10 cellular contexts compared by ENCODE assay signal in genomic region chr2:118841828-118842461, GRCh38. TPM values are rescaled to one million over a fixed set of nuclear protein-coding genes. Genes with fewer than 3 reads are reported as not detected.
A peak's percentile ranks its signal among the peaks of the same experiment; 100 is the strongest.
DNase-seq lines count a peak whose midpoint lies in the region; ATAC-seq and TF ChIP-seq lines count a peak whose summit lies in the region.
"Had no signal": no experiment of that assay in that cellular context is flagged by ENCODE, and none has a peak within 500 bp of the region (broad histone marks: within the 10 kb centered on the region; RNA-seq: fewer than 3 reads in every experiment).

No MANE protein-coding gene starts in this region.

- H3K27ac Mint-ChIP-seq in activated naive CD8-positive, alpha-beta T cell treated with anti-CD3 and anti-CD28 coated beads for 36 hours = peak overlapping the region; percentile 43

- H3K4me1 ChIP-seq in smooth muscle cell (ENCODE audit: low read depth) = peaks cover 5% of the 10 kb centered on the region
- no peaks in the 10 kb centered on the region for H3K4me1 ChIP-seq in testis

- intact Hi-C loops in testis (cut with DNase I; ENCODE audit: low total_unique reads) = no loop called here

- H3K4me3 ChIP-seq in smooth muscle cell (peak overlapping the region; percentile 33), testis (no peak overlapping the region)

- H3K9me3 ChIP-seq in smooth muscle cell (replicated peaks; ENCODE audit: low read depth) (no peaks in the 10 kb centered on the region), testis (no peaks in the 10 kb centered on the region)
- H3K9me3 ChIP-seq: Peyer's patch had no signal

- no peak overlapping the region for H2AFZ ChIP-seq in smooth muscle cell (ENCODE audit: low read depth)

- H4K20me1 ChIP-seq in smooth muscle cell (ENCODE audit: low read depth) = no peaks in the 10 kb centered on the region

- peaks cover 99% of the 10 kb centered on the region for H3K27me3 ChIP-seq in smooth muscle cell (ENCODE audit: low read depth)
- H3K27me3 ChIP-seq in testis = peaks cover 5% of the 10 kb centered on the region

- H3K79me2 ChIP-seq in smooth muscle cell (ENCODE audit: low read depth) = peaks cover 6% of the 10 kb centered on the region

- H3K9ac ChIP-seq in smooth muscle cell (ENCODE audit: low read depth) = peak overlapping the region; percentile 39

- H3K27ac ChIP-seq in smooth muscle cell (ENCODE audit: low read depth) (no peak overlapping the region), testis (no peak overlapping the region)
- H3K27ac ChIP-seq: Peyer's patch had no signal

- ATAC-seq in HG02763 (IDR thresholded peaks at IDR 0.05; ENCODE audit: unreplicated experiment) = no peak

- no peaks in the 10 kb centered on the region for H3K36me3 Mint-ChIP-seq in activated naive CD8-positive, alpha-beta T cell treated with anti-CD3 and anti-CD28 coated beads for 36 hours

- H3F3A ChIP-seq in smooth muscle cell (ENCODE audit: low read depth) = no peaks in the 10 kb centered on the region

- peak overlapping the region; percentile 63 for H3K4me3 Mint-ChIP-seq in activated naive CD8-positive, alpha-beta T cell treated with anti-CD3 and anti-CD28 coated beads for 36 hours

- TF ChIP-seq POLR2A in testis (IDR thresholded peaks at IDR 0.05) = no peak

- H3K36me3 ChIP-seq in smooth muscle cell (ENCODE audit: low read depth) = no peaks in the 10 kb centered on the region
- no peaks in the 10 kb centered on the region for H3K36me3 ChIP-seq in testis (ENCODE audit: low read depth, missing control alignments)
- H3K36me3 ChIP-seq: Peyer's patch had no signal

- H3K4me2 ChIP-seq in smooth muscle cell = peak overlapping the region; percentile 77

- peak; percentile 3 for DNase-seq in activated CD4-positive, alpha-beta T cell treated with anti-CD3 and anti-CD28 coated beads for 1 hour
- DNase-seq in activated CD4-positive, alpha-beta T cell treated with anti-CD3 and anti-CD28 coated beads, Interleukin-2, amount 50 U/mL, for 1 hour = no peak
- no peak for DNase-seq in activated naive CD8-positive, alpha-beta T cell treated with anti-CD3 and anti-CD28 coated beads for 36 hours
- peak; percentile 55 for DNase-seq in left kidney (ENCODE audit: low read depth, low spot score)
- DNase-seq in smooth muscle cell (lab: John Stamatoyannopoulos, UW; ENCODE audit: unreplicated experiment) = no peak
- no peak for DNase-seq in DMS114 treated with DMSO at 0.1 percent for 48 hours (lab: John Stamatoyannopoulos, UW; ENCODE audit: unreplicated experiment)
- DNase-seq in testis = no peak

- no peaks in the 10 kb centered on the region for H3K9me3 Mint-ChIP-seq in activated naive CD8-positive, alpha-beta T cell treated with anti-CD3 and anti-CD28 coated beads for 36 hours

- peaks cover 16% of the 10 kb centered on the region for H3K4me1 Mint-ChIP-seq in activated naive CD8-positive, alpha-beta T cell treated with anti-CD3 and anti-CD28 coated beads for 36 hours

- 11% methylated on average over 47 of the region's 47 CpGs for WGBS in smooth muscle cell (ENCODE audit: low lambda C conversion rate)
- WGBS in testis, 2 donors = 8 to 12% methylated on average over 47 of the region's 47 CpGs

- TF ChIP-seq CTCF in smooth muscle cell (IDR thresholded peaks at IDR 0.05; ENCODE audit: borderline replicate concordance, insufficient read depth, poor library complexity, severe bottlenecking) (no peak), testis (IDR thresholded peaks at IDR 0.05) (no peak)

- peaks cover 93% of the 10 kb centered on the region for H3K27me3 Mint-ChIP-seq in activated naive CD8-positive, alpha-beta T cell treated with anti-CD3 and anti-CD28 coated beads for 36 hours

RNA-seq across cellular contexts. Expression of gene EN1, which starts 5.5 kb away (rescaled TPM):
- total RNA-seq in activated naive CD8-positive, alpha-beta T cell treated with anti-CD3 and anti-CD28 coated beads for 36 hours = not detected
- total RNA-seq in smooth muscle cell (3.0 TPM in 2 replicates), testis (under 1 TPM; 0.62 to 0.71 TPM)
- polyA plus RNA-seq in smooth muscle cell (3.4 and 12.9 TPM in 2 replicates), testis (ENCODE audit: insufficient read depth, low read depth, low replicate concordance) (0.20 TPM)
- total RNA-seq: activated CD8-positive, alpha-beta memory T cell treated with anti-CD3 and anti-CD28 coated beads for 36 hours; Peyer's patch had no signal

Comparison
In these comparisons a context has a peak if more than half of its experiments do, and no peak if none do; other contexts are left out.
1. DNase-seq: peak in activated CD4-positive, alpha-beta T cell treated with anti-CD3 and anti-CD28 coated beads for 1 hour (single experiment) and left kidney (single experiment); none in activated CD4-positive, alpha-beta T cell treated with anti-CD3 and anti-CD28 coated beads, Interleukin-2, amount 50 U/mL, for 1 hour (single experiment), activated naive CD8-positive, alpha-beta T cell treated with anti-CD3 and anti-CD28 coated beads for 36 hours (single experiment), smooth muscle cell (single experiment), DMS114 treated with DMSO at 0.1 percent for 48 hours (single experiment) and testis (single experiment).